ENCODE assay signal across 1 cellular context in the genomic region with DNA sequence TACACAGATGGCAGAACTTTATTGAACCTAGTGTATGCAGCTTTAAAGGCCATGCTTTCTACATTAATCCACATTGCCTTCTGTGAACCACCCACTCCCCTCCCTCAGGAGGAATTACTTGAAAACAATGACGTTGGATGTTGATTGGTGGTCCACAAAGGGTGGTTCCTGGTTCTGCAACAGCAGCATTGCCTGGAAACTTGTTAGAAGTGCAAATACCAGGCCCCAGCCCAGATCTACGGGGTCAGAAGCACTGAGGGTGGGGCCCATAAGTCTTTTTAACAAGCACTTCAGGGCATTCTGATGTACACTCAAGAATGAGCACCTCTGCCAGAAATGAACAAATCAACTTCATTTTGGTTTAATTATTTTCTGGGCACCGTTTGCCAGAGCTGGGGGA.
TF ChIP-seq lines count a peak whose summit lies in the region.

No MANE protein-coding gene starts in this region.

TF ChIP-seq in HepG2, 621 proteins besides CTCF, POLR2A, EP300 and RAD21 (continued from another document):
- TF ChIP-seq, protein P1, sequence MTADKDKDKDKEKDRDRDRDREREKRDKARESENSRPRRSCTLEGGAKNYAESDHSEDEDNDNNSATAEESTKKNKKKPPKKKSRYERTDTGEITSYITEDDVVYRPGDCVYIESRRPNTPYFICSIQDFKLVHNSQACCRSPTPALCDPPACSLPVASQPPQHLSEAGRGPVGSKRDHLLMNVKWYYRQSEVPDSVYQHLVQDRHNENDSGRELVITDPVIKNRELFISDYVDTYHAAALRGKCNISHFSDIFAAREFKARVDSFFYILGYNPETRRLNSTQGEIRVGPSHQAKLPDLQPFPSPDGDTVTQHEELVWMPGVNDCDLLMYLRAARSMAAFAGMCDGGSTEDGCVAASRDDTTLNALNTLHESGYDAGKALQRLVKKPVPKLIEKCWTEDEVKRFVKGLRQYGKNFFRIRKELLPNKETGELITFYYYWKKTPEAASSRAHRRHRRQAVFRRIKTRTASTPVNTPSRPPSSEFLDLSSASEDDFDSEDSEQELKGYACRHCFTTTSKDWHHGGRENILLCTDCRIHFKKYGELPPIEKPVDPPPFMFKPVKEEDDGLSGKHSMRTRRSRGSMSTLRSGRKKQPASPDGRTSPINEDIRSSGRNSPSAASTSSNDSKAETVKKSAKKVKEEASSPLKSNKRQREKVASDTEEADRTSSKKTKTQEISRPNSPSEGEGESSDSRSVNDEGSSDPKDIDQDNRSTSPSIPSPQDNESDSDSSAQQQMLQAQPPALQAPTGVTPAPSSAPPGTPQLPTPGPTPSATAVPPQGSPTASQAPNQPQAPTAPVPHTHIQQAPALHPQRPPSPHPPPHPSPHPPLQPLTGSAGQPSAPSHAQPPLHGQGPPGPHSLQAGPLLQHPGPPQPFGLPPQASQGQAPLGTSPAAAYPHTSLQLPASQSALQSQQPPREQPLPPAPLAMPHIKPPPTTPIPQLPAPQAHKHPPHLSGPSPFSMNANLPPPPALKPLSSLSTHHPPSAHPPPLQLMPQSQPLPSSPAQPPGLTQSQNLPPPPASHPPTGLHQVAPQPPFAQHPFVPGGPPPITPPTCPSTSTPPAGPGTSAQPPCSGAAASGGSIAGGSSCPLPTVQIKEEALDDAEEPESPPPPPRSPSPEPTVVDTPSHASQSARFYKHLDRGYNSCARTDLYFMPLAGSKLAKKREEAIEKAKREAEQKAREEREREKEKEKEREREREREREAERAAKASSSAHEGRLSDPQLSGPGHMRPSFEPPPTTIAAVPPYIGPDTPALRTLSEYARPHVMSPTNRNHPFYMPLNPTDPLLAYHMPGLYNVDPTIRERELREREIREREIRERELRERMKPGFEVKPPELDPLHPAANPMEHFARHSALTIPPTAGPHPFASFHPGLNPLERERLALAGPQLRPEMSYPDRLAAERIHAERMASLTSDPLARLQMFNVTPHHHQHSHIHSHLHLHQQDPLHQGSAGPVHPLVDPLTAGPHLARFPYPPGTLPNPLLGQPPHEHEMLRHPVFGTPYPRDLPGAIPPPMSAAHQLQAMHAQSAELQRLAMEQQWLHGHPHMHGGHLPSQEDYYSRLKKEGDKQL (CRISPR knock-in tag; IDR thresholded peaks at IDR 0.05; ENCODE audit: low read depth), result no peak
- TF ChIP-seq ZNF207 (IDR thresholded peaks at IDR 0.05; ENCODE audit: borderline replicate concordance) (no peak), MIER3 (CRISPR knock-in tag; IDR thresholded peaks at IDR 0.05; ENCODE audit: borderline replicate concordance) (no peak), NR2C2 (CRISPR knock-in tag; IDR thresholded peaks at IDR 0.05; ENCODE audit: borderline replicate concordance) (no peak), SATB2 (CRISPR knock-in tag; IDR thresholded peaks at IDR 0.05) (no peak)
- TF ChIP-seq, protein P2, sequence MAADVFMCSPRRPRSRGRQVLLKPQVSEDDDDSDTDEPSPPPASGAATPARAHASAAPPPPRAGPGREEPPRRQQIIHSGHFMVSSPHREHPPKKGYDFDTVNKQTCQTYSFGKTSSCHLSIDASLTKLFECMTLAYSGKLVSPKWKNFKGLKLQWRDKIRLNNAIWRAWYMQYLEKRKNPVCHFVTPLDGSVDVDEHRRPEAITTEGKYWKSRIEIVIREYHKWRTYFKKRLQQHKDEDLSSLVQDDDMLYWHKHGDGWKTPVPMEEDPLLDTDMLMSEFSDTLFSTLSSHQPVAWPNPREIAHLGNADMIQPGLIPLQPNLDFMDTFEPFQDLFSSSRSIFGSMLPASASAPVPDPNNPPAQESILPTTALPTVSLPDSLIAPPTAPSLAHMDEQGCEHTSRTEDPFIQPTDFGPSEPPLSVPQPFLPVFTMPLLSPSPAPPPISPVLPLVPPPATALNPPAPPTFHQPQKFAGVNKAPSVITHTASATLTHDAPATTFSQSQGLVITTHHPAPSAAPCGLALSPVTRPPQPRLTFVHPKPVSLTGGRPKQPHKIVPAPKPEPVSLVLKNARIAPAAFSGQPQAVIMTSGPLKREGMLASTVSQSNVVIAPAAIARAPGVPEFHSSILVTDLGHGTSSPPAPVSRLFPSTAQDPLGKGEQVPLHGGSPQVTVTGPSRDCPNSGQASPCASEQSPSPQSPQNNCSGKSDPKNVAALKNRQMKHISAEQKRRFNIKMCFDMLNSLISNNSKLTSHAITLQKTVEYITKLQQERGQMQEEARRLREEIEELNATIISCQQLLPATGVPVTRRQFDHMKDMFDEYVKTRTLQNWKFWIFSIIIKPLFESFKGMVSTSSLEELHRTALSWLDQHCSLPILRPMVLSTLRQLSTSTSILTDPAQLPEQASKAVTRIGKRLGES (CRISPR knock-in tag; IDR thresholded peaks at IDR 0.05; ENCODE audit: borderline replicate concordance), result no peak
- TF ChIP-seq, protein P3, sequence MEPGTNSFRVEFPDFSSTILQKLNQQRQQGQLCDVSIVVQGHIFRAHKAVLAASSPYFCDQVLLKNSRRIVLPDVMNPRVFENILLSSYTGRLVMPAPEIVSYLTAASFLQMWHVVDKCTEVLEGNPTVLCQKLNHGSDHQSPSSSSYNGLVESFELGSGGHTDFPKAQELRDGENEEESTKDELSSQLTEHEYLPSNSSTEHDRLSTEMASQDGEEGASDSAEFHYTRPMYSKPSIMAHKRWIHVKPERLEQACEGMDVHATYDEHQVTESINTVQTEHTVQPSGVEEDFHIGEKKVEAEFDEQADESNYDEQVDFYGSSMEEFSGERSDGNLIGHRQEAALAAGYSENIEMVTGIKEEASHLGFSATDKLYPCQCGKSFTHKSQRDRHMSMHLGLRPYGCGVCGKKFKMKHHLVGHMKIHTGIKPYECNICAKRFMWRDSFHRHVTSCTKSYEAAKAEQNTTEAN (CRISPR knock-in tag; conservative IDR thresholded peaks at IDR 0.05), result no peak
